In genomic region chr10:86536294-86536861, GRCh38 we compare ENCODE assay signal across 8 cellular contexts. TPM values are rescaled to one million over a fixed set of nuclear protein-coding genes. Genes with fewer than 3 reads are reported as not detected.
A peak's percentile ranks its signal among the peaks of the same experiment; 100 is the strongest.
DNase-seq lines count a peak whose midpoint lies in the region.

No MANE protein-coding gene starts in this region.

- H3K9me3 Mint-ChIP-seq in immature natural killer cell, result no peaks in the 10 kb centered on the region

- H3K27me3 ChIP-seq in H7 (ENCODE audit: control insufficient read depth, insufficient read depth, low read length), result peaks cover 7% of the 10 kb centered on the region

- no peaks in the 10 kb centered on the region for H3K36me3 Mint-ChIP-seq in immature natural killer cell

- H3K4me3 Mint-ChIP-seq in immature natural killer cell, result peak overlapping the region; percentile 79 to 85 (median 83)

- H3K4me3 ChIP-seq in H7 (ENCODE audit: insufficient read depth, low read depth, low read length), result peak overlapping the region; percentile 22; the same call in 1 of the 2 replicates

- DNase-seq in H7, result peak; percentile 90
- peak; percentile 34 for DNase-seq in activated T-cell treated with anti-CD3 and anti-CD28 coated beads for 48 hours (ENCODE audit: low read depth)
- peak; percentile 44 to 54 (median 47) for DNase-seq in immature natural killer cell
- DNase-seq in stimulated activated CD8-positive, alpha-beta memory T cell treated with anti-CD3 and anti-CD28 coated beads, Interleukin-4, amount 100 ng/mL, for 24 hours (ENCODE audit: low read depth), result peak; percentile 13
- DNase-seq in DMS114 treated with DMSO at 0.1 percent for 48 hours (lab: John Stamatoyannopoulos, UW; ENCODE audit: unreplicated experiment), result no peak
- DNase-seq in COLO668 (lab: John Stamatoyannopoulos, UW; ENCODE audit: unreplicated experiment), result no peak
- no peak for DNase-seq in NCI-H526 (lab: John Stamatoyannopoulos, UW)
- DNase-seq in NCI-H146 (lab: John Stamatoyannopoulos, UW), result no peak

- no peaks in the 10 kb centered on the region for H3K36me3 ChIP-seq in H7 (replicated peaks; ENCODE audit: control insufficient read depth, insufficient read depth, low read length)

- peaks cover 12 to 21% of the 10 kb centered on the region in 2 donors for H3K4me1 Mint-ChIP-seq in immature natural killer cell

- H3K27me3 Mint-ChIP-seq in immature natural killer cell (ENCODE audit: low read depth in 3 of 3), result peaks cover 2 to 8% (median 4%) of the 10 kb centered on the region in 3 donors

- peak overlapping the region; percentile 30 to 74 (median 62) for H3K27ac Mint-ChIP-seq in immature natural killer cell

RNA-seq across cellular contexts. Expression of gene WAPL, which starts 14.8 kb away (rescaled TPM):
- total RNA-seq in H7 (2014; rRNA removed; shearing (Covaris generic)), result 33.5 and 44.9 TPM in 2 replicates
- 10 to 100 TPM; 19.7 to 40.4 (median 21.1) TPM for polyA plus RNA-seq in immature natural killer cell

Comparison
In these comparisons a context has a peak if more than half of its experiments do, and no peak if none do; other contexts are left out.
1. DNase-seq: peak in H7 (single experiment), activated T-cell treated with anti-CD3 and anti-CD28 coated beads for 48 hours (single experiment), immature natural killer cell (3 of 3) and stimulated activated CD8-positive, alpha-beta memory T cell treated with anti-CD3 and anti-CD28 coated beads, Interleukin-4, amount 100 ng/mL, for 24 hours (single experiment); none in DMS114 treated with DMSO at 0.1 percent for 48 hours (single experiment), COLO668 (single experiment), NCI-H526 (0 of 2) and NCI-H146 (single experiment).